Comparison of ENCODE assay signal across 8 cellular contexts in the genomic region with DNA sequence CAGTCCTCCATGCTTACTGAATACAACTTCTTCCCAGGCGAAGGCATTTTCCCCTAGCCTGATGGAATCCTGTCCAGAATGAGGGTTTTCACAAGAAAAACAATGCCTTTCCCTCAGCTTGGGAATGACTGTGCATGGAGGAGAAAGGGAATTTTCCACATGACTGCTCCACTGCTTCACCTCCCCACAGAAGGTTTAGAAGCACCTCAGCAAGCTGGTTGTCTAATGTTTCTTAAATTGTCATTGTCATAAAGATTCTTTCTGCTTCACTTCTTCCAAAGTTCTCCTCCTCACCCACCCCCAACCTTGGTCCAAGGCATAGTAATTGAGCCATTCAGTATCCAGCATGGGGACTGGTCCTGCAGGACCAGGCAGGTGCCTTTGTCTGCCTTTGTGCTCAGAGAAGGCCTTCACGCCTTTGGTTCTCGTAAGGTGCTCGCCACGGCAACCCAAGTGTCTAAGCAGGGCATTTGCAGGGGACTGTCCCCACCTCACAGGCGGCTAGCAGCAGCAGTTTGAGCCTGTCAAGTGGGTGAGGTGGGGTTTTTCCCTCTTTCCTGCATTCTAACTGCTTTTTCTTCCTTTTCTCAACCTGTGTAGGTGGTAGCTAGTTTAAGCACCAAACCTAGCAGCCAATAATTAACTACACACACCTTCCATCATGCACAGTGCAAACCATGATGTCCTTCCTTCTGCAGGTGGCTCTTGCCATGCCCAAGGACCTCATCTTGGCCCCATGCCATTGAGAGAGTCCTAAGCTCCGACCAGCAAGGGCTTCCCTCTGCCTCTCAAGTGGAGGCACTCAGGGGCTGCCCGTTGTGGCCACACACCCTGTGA.
DNase-seq lines count a peak whose midpoint lies in the region; ATAC-seq and TF ChIP-seq lines count a peak whose summit lies in the region.

No MANE protein-coding gene starts in this region.

- H3K4me2 ChIP-seq in BLaER1 treated with 17β-estradiol and CSF1 and Interleukin-3, amounts not matched to agents 10 nM and 100 nM: peak overlapping the region in 9 of 11 experiments; percentile 18 to 93 (median 72); a peak in 17 of 22 replicates

- peak; percentile 73 for ATAC-seq in GM19025 (IDR thresholded peaks at IDR 0.05; ENCODE audit: low read depth, unreplicated experiment)
- peak; percentile 68 for ATAC-seq in HG03175 (IDR thresholded peaks at IDR 0.05; ENCODE audit: unreplicated experiment)

- H3K9me3 ChIP-seq in BLaER1 treated with 17β-estradiol and CSF1 and Interleukin-3, amounts not matched to agents 10 nM and 100 nM (replicated peaks in 1 of 11): peaks cover 3 to 5% (median 4%) of the 10 kb centered on the region in 11 experiments; a peak in 21 of 22 replicates
- H3K9me3 ChIP-seq in spleen: peaks cover 0 to 5% (median 3%) of the 10 kb centered on the region in 8 donors

- H3K27ac ChIP-seq in BLaER1 treated with 17β-estradiol and CSF1 and Interleukin-3, amounts not matched to agents 10 nM and 100 nM: no peak overlapping the region
- no peak overlapping the region for H3K27ac ChIP-seq in spleen

- TF ChIP-seq CTCF in spleen (IDR thresholded peaks at IDR 0.05 in 8 of 11, conservative IDR thresholded peaks at IDR 0.05 in 3 of 11): no peak

- intact Hi-C loops in spleen (cut with DNase I; ENCODE audit: low total_unique reads): no loop called here

- TF ChIP-seq POLR2A in spleen (IDR thresholded peaks at IDR 0.05): no peak

- peaks cover 0 to 59% (median 0%) of the 10 kb centered on the region in 11 experiments; a peak in 8 of 22 replicates for H3K27me3 ChIP-seq in BLaER1 treated with 17β-estradiol and CSF1 and Interleukin-3, amounts not matched to agents 10 nM and 100 nM
- H3K27me3 ChIP-seq in spleen (replicated peaks in 1 of 7): peaks cover 0 to 13% (median 0%) of the 10 kb centered on the region in 7 donors

- no peaks in the 10 kb centered on the region for H3K36me3 ChIP-seq in BLaER1 treated with 17β-estradiol and CSF1 and Interleukin-3, amounts not matched to agents 10 nM and 100 nM
- H3K36me3 ChIP-seq in spleen: no peaks in the 10 kb centered on the region

- DNase-seq in glomerular visceral epithelial cell (ENCODE audit: extremely low spot score): peak; percentile 77
- no peak for DNase-seq in SW480 (ENCODE audit: low spot score)
- no peak for DNase-seq in GM03348 (ENCODE audit: low spot score)
- no peak for DNase-seq in NCI-H1092 (lab: John Stamatoyannopoulos, UW)
- DNase-seq in spleen: no peak

- no peak overlapping the region for H3K9ac ChIP-seq in BLaER1 treated with 17β-estradiol and CSF1 and Interleukin-3, amounts not matched to agents 10 nM and 100 nM

- H4K20me1 ChIP-seq in BLaER1 treated with 17β-estradiol and CSF1 and Interleukin-3, amounts not matched to agents 10 nM and 100 nM: peaks cover 0 to 7% (median 0%) of the 10 kb centered on the region in 11 experiments; a peak in 1 of 22 replicates

- WGBS in spleen, 5 donors: 48 to 71% (median 63%) methylated on average over 8 of the region's 8 CpGs

- no peak overlapping the region for H3K4me3 ChIP-seq in BLaER1 treated with 17β-estradiol and CSF1 and Interleukin-3, amounts not matched to agents 10 nM and 100 nM
- no peak overlapping the region for H3K4me3 ChIP-seq in spleen

- peaks cover 16 to 92% (median 69%) of the 10 kb centered on the region in 10 experiments for H3K4me1 ChIP-seq in BLaER1 treated with 17β-estradiol and CSF1 and Interleukin-3, amounts not matched to agents 10 nM and 100 nM
- peaks cover 0 to 52% (median 9%) of the 10 kb centered on the region in 6 donors for H3K4me1 ChIP-seq in spleen
